9 cellular contexts compared by ENCODE assay signal in genomic region chr6:28816909-28817807, GRCh38.
DNase-seq lines count a peak whose midpoint lies in the region; ATAC-seq, FAIRE-seq and TF ChIP-seq lines count a peak whose summit lies in the region.
"Had no signal": no experiment of that assay in that cellular context is flagged by ENCODE, and none has a peak within 500 bp of the region (broad histone marks: within the 10 kb centered on the region; RNA-seq: fewer than 3 reads in every experiment).

No MANE protein-coding gene starts in this region.

- H2AFZ ChIP-seq in H9 (ENCODE audit: low read length) (no peak overlapping the region), endothelial cell of umbilical vein (ENCODE audit: low read depth, low read length) (no peak overlapping the region)

- BruUV-seq in endothelial cell of umbilical vein (replicated peaks; lab: Mats Ljungman, UMichigan), result no TSS peak

- H3K4me2 ChIP-seq in H9 (ENCODE audit: insufficient read depth, insufficient read length, low read length), result peak overlapping the region; percentile 92
- peak overlapping the region; percentile 65 for H3K4me2 ChIP-seq in endothelial cell of umbilical vein (ENCODE audit: insufficient read depth, low read length)

- no peak for ATAC-seq in GM19324 (IDR thresholded peaks at IDR 0.05; ENCODE audit: low FRiP score, unreplicated experiment)

- no peak overlapping the region for H2BK5ac ChIP-seq in H9 (ENCODE audit: insufficient read length, low read length)

- H3K4me1 ChIP-seq in CD8-positive, alpha-beta memory T cell (ENCODE audit: insufficient read depth, low read length), result no peaks in the 10 kb centered on the region
- H3K4me1 ChIP-seq in H9 (ENCODE audit: insufficient read depth, low read length), result peaks cover 7% of the 10 kb centered on the region; the same call in 1 of the 2 replicates
- no peaks in the 10 kb centered on the region for H3K4me1 ChIP-seq in NT2/D1 (ENCODE audit: insufficient read depth, insufficient read length)
- H3K4me1 ChIP-seq in endothelial cell of umbilical vein (ENCODE audit: control insufficient read depth, extremely low read depth, insufficient read depth, low read length), result no peaks in the 10 kb centered on the region

- TF ChIP-seq POLR2A in endothelial cell of umbilical vein (IDR thresholded peaks at IDR 0.05; ENCODE audit: low read depth, low read length), result no peak

- H3K9me1 ChIP-seq in endothelial cell of umbilical vein (replicated peaks; ENCODE audit: control insufficient read depth, extremely low read depth, insufficient read depth, low read length), result no peaks in the 10 kb centered on the region

- peaks cover 5 to 10% (median 10%) of the 10 kb centered on the region in 3 donors for H3K4me1 Mint-ChIP-seq in CD8-positive, alpha-beta memory T cell
- H3K4me1 Mint-ChIP-seq in H9, result peaks cover 32 to 53% of the 10 kb centered on the region in 2 experiments

- no peak overlapping the region for H3K4ac ChIP-seq in H9 (ENCODE audit: low read depth, low read length)

- H3K27me3 ChIP-seq in CD8-positive, alpha-beta memory T cell (ENCODE audit: insufficient read depth, low read length, poor library complexity, severe bottlenecking), result peaks cover 61% of the 10 kb centered on the region
- H3K27me3 ChIP-seq in H9 (ENCODE audit: insufficient read depth, low read length) (peaks cover 61% of the 10 kb centered on the region), NT2/D1 (ENCODE audit: insufficient read depth, insufficient read length) (peaks cover 77% of the 10 kb centered on the region), endothelial cell of umbilical vein (ENCODE audit: control insufficient read depth in 2 of 2, insufficient read depth in 2 of 2, low read length in 2 of 2) (peaks cover 55 to 57% of the 10 kb centered on the region in 2 experiments)

- intact Hi-C loops in endothelial cell of umbilical vein (cut with micrococcal nuclease), result loop anchor here (2.0 kb wide), 2 partner anchors 22 to 46 kb away; no protein-coding TSS in a partner anchor

- no peak overlapping the region for H4K8ac ChIP-seq in H9 (replicated peaks; ENCODE audit: insufficient read length, low read depth, low read length)

- POLR2A ChIA-PET in CD8-positive, alpha-beta memory T cell (lab: Charles Lee), result no interaction called here
- POLR2A ChIA-PET in endothelial cell of umbilical vein (lab: Charles Lee), result no interaction called here

- WGBS in H9 (ENCODE audit: extremely low coverage, insufficient read length, low lambda C conversion rate), result no CpG with 5 or more reads among the region's 27 CpGs

- dilution Hi-C loops in endothelial cell of umbilical vein (cut with MboI; ENCODE audit: extremely low pct_ligation_motif_present, low sequenced_read_pairs), result no loop called here

- no peaks in the 10 kb centered on the region for H3K36me3 ChIP-seq in CD8-positive, alpha-beta memory T cell (ENCODE audit: insufficient read depth, low read length)
- no peaks in the 10 kb centered on the region for H3K36me3 ChIP-seq in NT2/D1 (ENCODE audit: insufficient read depth, insufficient read length, low read length)
- no peaks in the 10 kb centered on the region for H3K36me3 ChIP-seq in endothelial cell of umbilical vein (ENCODE audit: control insufficient read depth in 2 of 2, extremely low read depth in 1 of 2, insufficient read depth in 2 of 2, low read length in 2 of 2)

- H2BK15ac ChIP-seq in H9 (ENCODE audit: low read depth, low read length), result no peak overlapping the region

- no peak overlapping the region for H3K18ac ChIP-seq in H9 (ENCODE audit: insufficient read length, low read depth, low read length)

- H4K5ac ChIP-seq in H9 (ENCODE audit: insufficient read length, low read depth, low read length), result no peak overlapping the region

- H3K56ac ChIP-seq in H9 (ENCODE audit: insufficient read length, low read depth, low read length), result no peak overlapping the region

- CTCF ChIA-PET in CD8-positive, alpha-beta memory T cell (lab: Charles Lee), result no interaction called here
- CTCF ChIA-PET in endothelial cell of umbilical vein (lab: Charles Lee), result interaction anchor here (1.5 kb wide), 1 partner anchor 20 kb away, joined by 9 read pairs; no protein-coding TSS in a partner anchor

- H3K27ac ChIP-seq in CD8-positive, alpha-beta memory T cell (ENCODE audit: low read depth, low read length), result peak overlapping the region; percentile 33
- H3K27ac ChIP-seq in H9 (ENCODE audit: insufficient read length, low read depth, low read length) (no peak overlapping the region), endothelial cell of umbilical vein (ENCODE audit: insufficient read depth, low read depth, low read length) (no peak overlapping the region)

- no peak overlapping the region for H3K14ac ChIP-seq in H9 (ENCODE audit: insufficient read depth, low read length)

- H3K9me3 Mint-ChIP-seq in CD8-positive, alpha-beta memory T cell, result peaks cover 6 to 35% (median 34%) of the 10 kb centered on the region in 5 donors
- peaks cover 0 to 7% of the 10 kb centered on the region in 2 experiments; a peak in 4 of 5 replicates for H3K9me3 Mint-ChIP-seq in H9

- no peak overlapping the region for H2BK12ac ChIP-seq in H9 (ENCODE audit: insufficient read length, low read depth, low read length)

- peak; percentile 81 for FAIRE-seq in endothelial cell of umbilical vein (lab: Jason Lieb, UNC)

- no peak overlapping the region for H2BK20ac ChIP-seq in H9 (ENCODE audit: low read depth, low read length, poor library complexity, severe bottlenecking)

- H3K23ac ChIP-seq in H9 (ENCODE audit: insufficient read length, low read depth, low read length), result no peak overlapping the region

- peaks cover 85 to 93% of the 10 kb centered on the region in 2 donors for H3K27me3 Mint-ChIP-seq in CD8-positive, alpha-beta memory T cell
- H3K27me3 Mint-ChIP-seq in H9 (ENCODE audit: low read depth), result peaks cover 96% of the 10 kb centered on the region

- peak overlapping the region; percentile 42 for H3K9ac ChIP-seq in H9 (ENCODE audit: extremely low read depth, insufficient read length, low read length)
- no peak overlapping the region for H3K9ac ChIP-seq in NT2/D1 (ENCODE audit: insufficient read length, low read depth)
- no peak overlapping the region for H3K9ac ChIP-seq in endothelial cell of umbilical vein (replicated peaks; ENCODE audit: extremely low read depth, insufficient read depth, low read length)

- H3K27ac Mint-ChIP-seq in CD8-positive, alpha-beta memory T cell, result peak overlapping the region in 1 of 8 donors; percentile 39
- H3K27ac Mint-ChIP-seq in H9, result no peak overlapping the region

- H3K79me2 ChIP-seq in H9 (ENCODE audit: insufficient read depth, low read length), result no peaks in the 10 kb centered on the region
- no peaks in the 10 kb centered on the region for H3K79me2 ChIP-seq in endothelial cell of umbilical vein (ENCODE audit: control insufficient read depth, insufficient read depth, low read length)

- H4K20me1 ChIP-seq in H9 (ENCODE audit: control insufficient read depth, insufficient read depth, insufficient read length) (no peaks in the 10 kb centered on the region), endothelial cell of umbilical vein (replicated peaks; ENCODE audit: control insufficient read depth, extremely low read depth, insufficient read depth, low read length) (no peaks in the 10 kb centered on the region)

- H3K36me3 Mint-ChIP-seq in CD8-positive, alpha-beta memory T cell, result peaks cover 0 to 4% (median 2%) of the 10 kb centered on the region in 3 donors
- no peaks in the 10 kb centered on the region for H3K36me3 Mint-ChIP-seq in H9 (ENCODE audit: insufficient read depth in 1 of 3, low read depth in 3 of 3)

- no peaks in the 10 kb centered on the region for H3K79me1 ChIP-seq in H9 (ENCODE audit: insufficient read depth, low read depth, low read length, poor library complexity, severe bottlenecking)

- no peak overlapping the region for H4K91ac ChIP-seq in H9 (ENCODE audit: insufficient read length, low read depth, low read length)

- H3T11ph ChIP-seq in H9 (ENCODE audit: low read length), result no peak overlapping the region

- no peak overlapping the region for H2AK5ac ChIP-seq in H9 (ENCODE audit: insufficient read length, low read length)

- DNase-seq in CD8-positive, alpha-beta memory T cell, result no peak
- DNase-seq in H9 (peak; percentile 61), NT2/D1 (ENCODE audit: low read depth, low spot score) (no peak), endothelial cell of umbilical vein (ENCODE audit: low read depth, low spot score) (peak; percentile 26), NCI-H2196 (lab: John Stamatoyannopoulos, UW; ENCODE audit: unreplicated experiment) (no peak), putamen (ENCODE audit: low spot score) (no peak), superior temporal gyrus (ENCODE audit: extremely low spot score) (no peak)

- H3K9me3 ChIP-seq in CD8-positive, alpha-beta memory T cell (ENCODE audit: low read length), result no peaks in the 10 kb centered on the region
- H3K9me3 ChIP-seq in H9 (ENCODE audit: control insufficient read depth, low read depth, low read length) (no peaks in the 10 kb centered on the region), NT2/D1 (ENCODE audit: insufficient read depth, low read length) (no peaks in the 10 kb centered on the region), endothelial cell of umbilical vein (replicated peaks; ENCODE audit: control insufficient read depth, insufficient read depth, low read length) (no peaks in the 10 kb centered on the region)

- H3K4me3 Mint-ChIP-seq in CD8-positive, alpha-beta memory T cell, result peak overlapping the region in 1 of 7 donors; percentile 46
- H3K4me3 Mint-ChIP-seq in H9, result peak overlapping the region; percentile 59 to 85

- TF ChIP-seq CTCF in H9 (conservative IDR thresholded peaks at IDR 0.05) (no peak), endothelial cell of umbilical vein (IDR thresholded peaks at IDR 0.05; ENCODE audit: extremely low read depth in 1 of 2, insufficient read depth in 1 of 2, low read depth in 1 of 2, low read length in 2 of 2) (no peak)

- H2BK120ac ChIP-seq in H9 (ENCODE audit: low read depth, low read length, poor library complexity, severe bottlenecking), result no peak overlapping the region

- no peak overlapping the region for H3K4me3 ChIP-seq in CD8-positive, alpha-beta memory T cell (ENCODE audit: low read length)
- H3K4me3 ChIP-seq in NT2/D1 (ENCODE audit: insufficient read length, low read depth) (peak overlapping the region; percentile 24), endothelial cell of umbilical vein (replicated peaks in 1 of 3; ENCODE audit: insufficient read depth in 1 of 3, low read depth in 1 of 3, low read length in 3 of 3) (peak overlapping the region in 1 of 3 experiments; percentile 30)
- H3K4me3 ChIP-seq: lung had no signal

- peaks cover 10% of the 10 kb centered on the region for H3K23me2 ChIP-seq in H9 (ENCODE audit: insufficient read length, low read depth, low read length, poor library complexity, severe bottlenecking)

TF ChIP-seq in endothelial cell of umbilical vein, 7 proteins besides CTCF, POLR2A, EP300 and RAD21 (continues in another document):
- TF ChIP-seq GATA2 (IDR thresholded peaks at IDR 0.05; ENCODE audit: insufficient read depth, insufficient read length, low read depth, low read length) (no peak), JUN (IDR thresholded peaks at IDR 0.05; ENCODE audit: borderline replicate concordance, insufficient read depth, insufficient read length, low read depth) (no peak), EZH2 (IDR thresholded peaks at IDR 0.05; ENCODE audit: borderline replicate concordance, low read depth, low read length, severe bottlenecking) (no peak), POLR2AphosphoS5 (IDR thresholded peaks at IDR 0.05; ENCODE audit: insufficient read depth, low read depth, low read length) (no peak), MYC (IDR thresholded peaks at IDR 0.05; ENCODE audit: low read depth, low read length) (no peak)

Comparison
In these comparisons a context has a peak if more than half of its experiments do, and no peak if none do; other contexts are left out.
1. DNase-seq: peak in H9 (single experiment) and endothelial cell of umbilical vein (single experiment); none in CD8-positive, alpha-beta memory T cell (0 of 5), NT2/D1 (single experiment), NCI-H2196 (single experiment), putamen (single experiment) and superior temporal gyrus (single experiment).